17 cellular contexts compared by ENCODE assay signal in the genomic region with DNA sequence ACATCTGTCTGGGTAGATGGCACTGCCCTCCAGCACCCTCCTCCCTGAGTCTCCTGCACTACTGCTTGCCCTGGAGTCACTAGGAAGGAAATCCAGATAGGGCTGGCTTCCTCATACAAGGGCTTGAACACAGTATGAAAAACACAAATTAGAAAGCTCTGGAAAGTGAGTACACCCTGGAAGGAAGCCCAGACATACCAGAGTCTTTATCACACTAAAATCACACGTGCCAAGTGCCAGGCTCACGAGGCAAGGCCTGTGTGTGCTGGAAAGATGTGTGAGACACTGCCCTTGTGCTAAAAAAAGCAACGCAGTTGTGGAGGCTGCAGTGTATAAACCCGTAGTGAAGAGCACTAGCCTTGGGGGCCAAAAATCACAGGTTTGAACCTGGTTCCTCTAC. TPM values are rescaled to one million over a fixed set of nuclear protein-coding genes. Genes with fewer than 3 reads are reported as not detected.
A peak's percentile ranks its signal among the peaks of the same experiment; 100 is the strongest.
DNase-seq lines count a peak whose midpoint lies in the region; ATAC-seq and TF ChIP-seq lines count a peak whose summit lies in the region.
"Had no signal": no experiment of that assay in that cellular context is flagged by ENCODE, and none has a peak within 500 bp of the region (broad histone marks: within the 10 kb centered on the region; RNA-seq: fewer than 3 reads in every experiment).

No MANE protein-coding gene starts in this region.

- CTCF ChIA-PET in Caco-2 (lab: Charles Lee) = interaction anchor here (0.6 kb wide), 1 partner anchor 53 kb away, joined by 5 read pairs; no protein-coding TSS in a partner anchor

- H3K36me3 Mint-ChIP-seq in Caco-2 (ENCODE audit: insufficient read depth, unreplicated experiment) = no peaks in the 10 kb centered on the region
- no peaks in the 10 kb centered on the region for H3K36me3 Mint-ChIP-seq in stimulated activated memory B cell treated with anti-CD40 and anti-IgM and Interleukin-4, amounts not matched to agents 10 μg/mL and 1 μg/mL and 100 μg/mL, for 72 hours
- H3K36me3 Mint-ChIP-seq: CD4-positive, CD25-positive, alpha-beta regulatory T cell; naive B cell had no signal

- peaks cover 0 to 5% (median 0%) of the 10 kb centered on the region in 9 donors for H3K27me3 ChIP-seq in heart left ventricle
- no peaks in the 10 kb centered on the region for H3K27me3 ChIP-seq in skeletal muscle tissue (ENCODE audit: control insufficient read depth in 3 of 3, insufficient read depth in 3 of 3, low read length in 3 of 3)
- H3K27me3 ChIP-seq in Caco-2 (replicated peaks; ENCODE audit: control insufficient read depth, insufficient read depth, low read length) = no peaks in the 10 kb centered on the region; the same call in 1 of the 2 replicates
- H3K27me3 ChIP-seq: upper lobe of left lung had no signal

- H3K4me3 ChIP-seq in heart left ventricle = no peak overlapping the region
- no peak overlapping the region for H3K4me3 ChIP-seq in skeletal muscle tissue (ENCODE audit: low read length in 3 of 3)
- no peak overlapping the region for H3K4me3 ChIP-seq in Caco-2 (ENCODE audit: low read depth, low read length)
- H3K4me3 ChIP-seq: upper lobe of left lung had no signal

- WGBS in heart left ventricle, 4 donors = 8 to 24% (median 18%) methylated on average over 4 of the region's 4 CpGs

- H3K9me3 Mint-ChIP-seq in Caco-2 (ENCODE audit: unreplicated experiment) = no peaks in the 10 kb centered on the region
- H3K9me3 Mint-ChIP-seq in stimulated activated memory B cell treated with anti-CD40 and anti-IgM and Interleukin-4, amounts not matched to agents 10 μg/mL and 1 μg/mL and 100 μg/mL, for 72 hours = no peaks in the 10 kb centered on the region
- H3K9me3 Mint-ChIP-seq: activated T-helper 2 cell treated with anti-CD3 and anti-CD28 coated beads, Interferon-gamma antibody, Interleukin-2, Interleukin-4, amounts not matched to agents 10 μg/mL and 5 μg/mL and 100 μg/mL, durations not matched to agents 14 hours and 24 hours and 36 hours had no signal

- no peak for TF ChIP-seq POLR2A in heart left ventricle (IDR thresholded peaks at IDR 0.05)

- peak overlapping the region in 1 of 3 donors; percentile 16 for H3K9ac ChIP-seq in skeletal muscle tissue (ENCODE audit: low read depth in 1 of 3, low read length in 3 of 3)

- TF ChIP-seq CTCF in heart left ventricle (IDR thresholded peaks at IDR 0.05) (no peak), Caco-2 (IDR thresholded peaks at IDR 0.05; ENCODE audit: insufficient read depth in 1 of 2, low read depth in 1 of 2, low read length in 1 of 2, severe bottlenecking in 1 of 2, unreplicated experiment in 1 of 2) (no peak)

- H3K4me3 Mint-ChIP-seq in Caco-2 (ENCODE audit: unreplicated experiment) = no peak overlapping the region
- H3K4me3 Mint-ChIP-seq in stimulated activated memory B cell treated with anti-CD40 and anti-IgM and Interleukin-4, amounts not matched to agents 10 μg/mL and 1 μg/mL and 100 μg/mL, for 72 hours = no peak overlapping the region
- H3K4me3 Mint-ChIP-seq: CD4-positive, CD25-positive, alpha-beta regulatory T cell; naive B cell had no signal

- BruUV-seq in Caco-2 (replicated peaks; lab: Mats Ljungman, UMichigan) = no TSS peak

- intact Hi-C loops in heart left ventricle (cut with DNase I) (no loop called here), Caco-2 (cut with micrococcal nuclease; ENCODE audit: unreplicated experiment) (no loop called here)

- H3K36me3 ChIP-seq in heart left ventricle (no peaks in the 10 kb centered on the region), skeletal muscle tissue (ENCODE audit: control insufficient read depth in 3 of 3, insufficient read depth in 3 of 3, low read length in 3 of 3) (no peaks in the 10 kb centered on the region), Caco-2 (ENCODE audit: control insufficient read depth, insufficient read depth, low read length) (no peaks in the 10 kb centered on the region)
- H3K36me3 ChIP-seq: upper lobe of left lung had no signal

- H3K27ac ChIP-seq in heart left ventricle (peak overlapping the region in 8 of 12 donors; percentile 36 to 80 (median 66)), skeletal muscle tissue (ENCODE audit: low read depth, low read length) (peak overlapping the region; percentile 74)
- H3K27ac ChIP-seq: upper lobe of left lung had no signal

- peaks cover 10% of the 10 kb centered on the region for H3K27me3 Mint-ChIP-seq in Caco-2 (ENCODE audit: insufficient read depth, unreplicated experiment)
- H3K27me3 Mint-ChIP-seq in stimulated activated memory B cell treated with anti-CD40 and anti-IgM and Interleukin-4, amounts not matched to agents 10 μg/mL and 1 μg/mL and 100 μg/mL, for 72 hours = peaks cover 46% of the 10 kb centered on the region

- H3K27ac Mint-ChIP-seq in Caco-2 (ENCODE audit: unreplicated experiment) = no peak overlapping the region
- no peak overlapping the region for H3K27ac Mint-ChIP-seq in stimulated activated memory B cell treated with anti-CD40 and anti-IgM and Interleukin-4, amounts not matched to agents 10 μg/mL and 1 μg/mL and 100 μg/mL, for 72 hours
- H3K27ac Mint-ChIP-seq: activated T-helper 2 cell treated with anti-CD3 and anti-CD28 coated beads, Interferon-gamma antibody, Interleukin-2, Interleukin-4, amounts not matched to agents 10 μg/mL and 5 μg/mL and 100 μg/mL, durations not matched to agents 14 hours and 24 hours and 36 hours; CD4-positive, CD25-positive, alpha-beta regulatory T cell; naive B cell had no signal

- peak; percentile 49 for DNase-seq in HT1080 (ENCODE audit: low read depth)
- DNase-seq in heart left ventricle = peak in 4 of 5 donors; percentile 48 to 63 (median 60)
- no peak for DNase-seq in effector CD4-positive, alpha-beta T cell
- no peak for DNase-seq in Caco-2
- DNase-seq: CD4-positive, CD25-positive, alpha-beta regulatory T cell; glutamatergic neuron; naive B cell; NCI-H2171 treated with DMSO at 0.1 percent for 48 hours; stimulated activated CD8-positive, alpha-beta memory T cell treated with anti-CD3 and anti-CD28 coated beads, Interleukin-4, amount 100 ng/mL, for 48 hours; upper lobe of left lung had no signal

- POLR2A ChIA-PET in Caco-2 (lab: Charles Lee) = no interaction called here

- ATAC-seq in SK-N-SH treated with all-trans-retinoic acid at 6 μM for 48 hours (peak; percentile 17), heart left ventricle (peak; percentile 71 to 85 (median 82)), HG03139 (IDR thresholded peaks at IDR 0.05; ENCODE audit: unreplicated experiment) (no peak)
- ATAC-seq in stimulated activated memory B cell treated with anti-CD40 and anti-IgM and Interleukin-4, amounts not matched to agents 10 μg/mL and 1 μg/mL and 100 μg/mL, for 72 hours = no peak

- H3K4me1 ChIP-seq in heart left ventricle (peaks cover 0 to 31% (median 14%) of the 10 kb centered on the region in 12 donors), skeletal muscle tissue (ENCODE audit: control insufficient read depth in 3 of 3, insufficient read depth in 3 of 3, low read length in 3 of 3) (peaks cover 13 to 32% (median 24%) of the 10 kb centered on the region in 3 donors), Caco-2 (peaks cover 4% of the 10 kb centered on the region; the same call in 1 of the 2 replicates)

- peaks cover 5% of the 10 kb centered on the region for H3K4me1 Mint-ChIP-seq in Caco-2 (ENCODE audit: low read depth, unreplicated experiment)
- H3K4me1 Mint-ChIP-seq in stimulated activated memory B cell treated with anti-CD40 and anti-IgM and Interleukin-4, amounts not matched to agents 10 μg/mL and 1 μg/mL and 100 μg/mL, for 72 hours = peaks cover 9% of the 10 kb centered on the region
- H3K4me1 Mint-ChIP-seq: CD4-positive, CD25-positive, alpha-beta regulatory T cell had no signal

- H3K9me3 ChIP-seq in heart left ventricle (no peaks in the 10 kb centered on the region), skeletal muscle tissue (ENCODE audit: control insufficient read depth in 3 of 3, low read length in 3 of 3) (no peaks in the 10 kb centered on the region), Caco-2 (no peaks in the 10 kb centered on the region)
- H3K9me3 ChIP-seq: upper lobe of left lung had no signal

TF ChIP-seq in SK-N-SH treated with all-trans-retinoic acid at 6 μM for 48 hours, 23 proteins besides CTCF, POLR2A, EP300 and RAD21:
- TF ChIP-seq ZNF8 (CRISPR knock-in tag; IDR thresholded peaks at IDR 0.05) (peak; percentile 53; the same call in 1 of the 2 replicates), ZFP3 (CRISPR knock-in tag; IDR thresholded peaks at IDR 0.05) (no peak)

RNA-seq across cellular contexts. Expression of gene S100A7, which starts 28.3 kb away (rescaled TPM):
- not detected in 2 replicates for total RNA-seq in HT1080 (2014; rRNA removed; shearing (Covaris generic))
- polyA plus RNA-seq in HT1080 (2015; cell fraction: cytosol; rRNA removed) = not detected in 2 replicates
- not detected in 2 replicates for polyA plus RNA-seq in HT1080 (2015; cell fraction: nucleus; rRNA removed)
- total RNA-seq in heart left ventricle (not detected), skeletal muscle tissue (not detected), Caco-2 (2022) (not detected in 2 replicates)
- not detected for polyA plus RNA-seq in heart left ventricle
- total RNA-seq: activated T-helper 2 cell treated with anti-CD3 and anti-CD28 coated beads, Interferon-gamma antibody, Interleukin-2, Interleukin-4, amounts not matched to agents 10 μg/mL and 5 μg/mL and 100 μg/mL, durations not matched to agents 14 hours and 24 hours and 36 hours; CD4-positive, CD25-positive, alpha-beta regulatory T cell; kidney epithelial cell; pulmonary artery endothelial cell; upper lobe of left lung had no signal
- polyA plus RNA-seq: CD4-positive, CD25-positive, alpha-beta regulatory T cell had no signal

RNA-seq across cellular contexts. Expression of gene S100A6, which starts 47.1 kb away (rescaled TPM):
- total RNA-seq in HT1080 (2014; rRNA removed; shearing (Covaris generic)) = 1,050 and 1,792 TPM in 2 replicates
- 745 and 972 TPM in 2 replicates for polyA plus RNA-seq in HT1080 (2015; cell fraction: cytosol; rRNA removed)
- 321 and 373 TPM in 2 replicates for polyA plus RNA-seq in HT1080 (2015; cell fraction: nucleus; rRNA removed)
- total RNA-seq in heart left ventricle = 100 to 1,000 TPM; 157 to 415 (median 301) TPM
- 1,000 to 10,000 TPM in 1 of 2 donors, 100 to 1,000 TPM in 1; 371 to 1,213 TPM for polyA plus RNA-seq in heart left ventricle
- 203 TPM for total RNA-seq in skeletal muscle tissue
- total RNA-seq in Caco-2 (2022) = 416 and 432 TPM in 2 replicates

RNA-seq across cellular contexts. Expression of gene S100A5, which starts 52.0 kb away (rescaled TPM):
- total RNA-seq in HT1080 (2014; rRNA removed; shearing (Covaris generic)) = 0.53 and 2.4 TPM in 2 replicates
- polyA plus RNA-seq in HT1080 (2015; cell fraction: cytosol; rRNA removed) = 1.8 and 2.3 TPM in 2 replicates
- polyA plus RNA-seq in HT1080 (2015; cell fraction: nucleus; rRNA removed) = 0.67 and 1.1 TPM in 2 replicates
- total RNA-seq in heart left ventricle (not detected), skeletal muscle tissue (not detected), Caco-2 (2022) (not detected in 2 replicates)
- not detected for polyA plus RNA-seq in heart left ventricle
- total RNA-seq: kidney epithelial cell, pulmonary artery endothelial cell, upper lobe of left lung had no signal

RNA-seq across cellular contexts. Expression of gene S100A4, which starts 56.9 kb away (rescaled TPM):
- total RNA-seq in HT1080 (2014; rRNA removed; shearing (Covaris generic)) = 25.4 and 29.0 TPM in 2 replicates
- 3.0 and 6.2 TPM in 2 replicates for polyA plus RNA-seq in HT1080 (2015; cell fraction: cytosol; rRNA removed)
- polyA plus RNA-seq in HT1080 (2015; cell fraction: nucleus; rRNA removed) = 0.99 and 2.7 TPM in 2 replicates
- 100 to 1,000 TPM in 4 of 9 donors, 10 to 100 TPM in 5; 56.9 to 214 (median 96.1) TPM for total RNA-seq in heart left ventricle
- polyA plus RNA-seq in heart left ventricle = 100 to 1,000 TPM; 214 to 398 TPM
- total RNA-seq in skeletal muscle tissue = 165 TPM
- 53.6 and 54.4 TPM in 2 replicates for total RNA-seq in Caco-2 (2022)

Comparison
In these comparisons a context has a peak if more than half of its experiments do, and no peak if none do; other contexts are left out.
1. DNase-seq: peak in HT1080 (single experiment) and heart left ventricle (4 of 5); none in effector CD4-positive, alpha-beta T cell (single experiment) and Caco-2 (0 of 2).
2. ATAC-seq: peak in SK-N-SH treated with all-trans-retinoic acid at 6 μM for 48 hours (single experiment) and heart left ventricle (4 of 4); none in stimulated activated memory B cell treated with anti-CD40 and anti-IgM and Interleukin-4, amounts not matched to agents 10 μg/mL and 1 μg/mL and 100 μg/mL, for 72 hours (single experiment) and HG03139 (single experiment).